1 cellular context compared by ENCODE assay signal in the genomic region with DNA sequence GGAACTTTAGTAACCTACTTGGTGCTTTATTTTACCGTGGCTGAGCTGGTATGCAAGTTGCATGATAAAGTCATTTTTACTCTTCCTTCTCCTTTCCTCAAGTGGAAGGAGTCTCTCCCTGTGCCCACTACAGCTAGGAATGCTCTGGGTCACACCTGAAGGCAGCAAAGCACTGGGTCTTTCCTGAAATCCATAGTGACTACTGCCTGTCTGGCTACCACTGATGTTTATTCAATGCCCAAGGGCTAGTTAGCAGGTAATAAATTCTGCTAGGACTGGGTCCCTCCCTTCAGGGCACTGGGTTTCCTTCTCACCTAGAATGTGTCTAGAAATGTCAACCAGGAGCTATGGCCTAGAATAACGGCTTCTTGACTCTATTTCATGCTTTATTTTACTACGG.
TF ChIP-seq lines count a peak whose summit lies in the region.

No MANE protein-coding gene starts in this region.

TF ChIP-seq in H1, 55 proteins besides CTCF, POLR2A, EP300 and RAD21:
- TF ChIP-seq, protein P1, sequence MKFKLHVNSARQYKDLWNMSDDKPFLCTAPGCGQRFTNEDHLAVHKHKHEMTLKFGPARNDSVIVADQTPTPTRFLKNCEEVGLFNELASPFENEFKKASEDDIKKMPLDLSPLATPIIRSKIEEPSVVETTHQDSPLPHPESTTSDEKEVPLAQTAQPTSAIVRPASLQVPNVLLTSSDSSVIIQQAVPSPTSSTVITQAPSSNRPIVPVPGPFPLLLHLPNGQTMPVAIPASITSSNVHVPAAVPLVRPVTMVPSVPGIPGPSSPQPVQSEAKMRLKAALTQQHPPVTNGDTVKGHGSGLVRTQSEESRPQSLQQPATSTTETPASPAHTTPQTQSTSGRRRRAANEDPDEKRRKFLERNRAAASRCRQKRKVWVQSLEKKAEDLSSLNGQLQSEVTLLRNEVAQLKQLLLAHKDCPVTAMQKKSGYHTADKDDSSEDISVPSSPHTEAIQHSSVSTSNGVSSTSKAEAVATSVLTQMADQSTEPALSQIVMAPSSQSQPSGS (IDR thresholded peaks at IDR 0.05; ENCODE audit: low read length): no peak
- no peak for TF ChIP-seq YY1 (IDR thresholded peaks at IDR 0.05; ENCODE audit: low read depth, low read length)
- no peak for TF ChIP-seq TAF1 (IDR thresholded peaks at IDR 0.05; ENCODE audit: low read depth, low read length)
- TF ChIP-seq KDM5A (IDR thresholded peaks at IDR 0.05; ENCODE audit: low read length): no peak
- TF ChIP-seq SAP30 (IDR thresholded peaks at IDR 0.05; ENCODE audit: insufficient read depth, insufficient replicate concordance, low read length): no peak
- TF ChIP-seq SIN3A (conservative IDR thresholded peaks at IDR 0.05 in 1 of 2, IDR thresholded peaks at IDR 0.05 in 1 of 2; ENCODE audit: low read depth in 1 of 2, low read length in 2 of 2): no peak
- TF ChIP-seq SP2 (IDR thresholded peaks at IDR 0.05; ENCODE audit: low read length): no peak
- no peak for TF ChIP-seq CTBP2 (IDR thresholded peaks at IDR 0.05; ENCODE audit: borderline replicate concordance, insufficient read depth, insufficient read length, low read length)
- no peak for TF ChIP-seq FOSL1 (IDR thresholded peaks at IDR 0.05; ENCODE audit: insufficient read depth, low read depth, low read length)
- no peak for TF ChIP-seq TBP (IDR thresholded peaks at IDR 0.05; ENCODE audit: low read depth, low read length)
- TF ChIP-seq TCF12 (IDR thresholded peaks at IDR 0.05; ENCODE audit: low read depth, low read length): no peak
- TF ChIP-seq RXRA (IDR thresholded peaks at IDR 0.05; ENCODE audit: insufficient read depth, low read depth, low read length): no peak
- no peak for TF ChIP-seq RBBP5 (IDR thresholded peaks at IDR 0.05; ENCODE audit: borderline replicate concordance, low read depth, low read length)
- TF ChIP-seq, protein P2, sequence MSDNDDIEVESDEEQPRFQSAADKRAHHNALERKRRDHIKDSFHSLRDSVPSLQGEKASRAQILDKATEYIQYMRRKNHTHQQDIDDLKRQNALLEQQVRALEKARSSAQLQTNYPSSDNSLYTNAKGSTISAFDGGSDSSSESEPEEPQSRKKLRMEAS (IDR thresholded peaks at IDR 0.05): no peak
- no peak for TF ChIP-seq HDAC2 (IDR thresholded peaks at IDR 0.05; ENCODE audit: borderline replicate concordance in 1 of 2, low read depth in 2 of 2, low read length in 2 of 2)
- no peak for TF ChIP-seq MAFK (IDR thresholded peaks at IDR 0.05; ENCODE audit: low read depth, low read length)
- TF ChIP-seq EZH2 (IDR thresholded peaks at IDR 0.05; ENCODE audit: low read depth, low read length, severe bottlenecking): no peak
- TF ChIP-seq JUND (IDR thresholded peaks at IDR 0.05; ENCODE audit: low read length): no peak
